Comparison of ENCODE assay signal across 8 cellular contexts in genomic region chr2:62307469-62308389, GRCh38.
A peak's percentile ranks its signal among the peaks of the same experiment; 100 is the strongest.
DNase-seq lines count a peak whose midpoint lies in the region; ATAC-seq and TF ChIP-seq lines count a peak whose summit lies in the region.

No MANE protein-coding gene starts in this region.

- DNase-seq in activated naive CD4-positive, alpha-beta T cell (lab: John Stamatoyannopoulos, UW), result no peak
- DNase-seq in activated T-helper 2 cell treated with anti-CD3 and anti-CD28 coated beads, Interferon-gamma antibody, Interleukin-2, Interleukin-4, amounts not matched to agents 10 μg/mL and 5 μg/mL and 100 μg/mL, durations not matched to agents 14 hours and 24 hours and 36 hours (ENCODE audit: low spot score), result no peak
- DNase-seq in upper lobe of right lung (no peak), NCI-H748 treated with DMSO at 0.1 percent for 48 hours (lab: John Stamatoyannopoulos, UW) (no peak)
- DNase-seq in effector CD4-positive, alpha-beta T cell, result no peak

- H3K27ac ChIP-seq in mesodermal cell (ENCODE audit: low read depth, low read length, severe bottlenecking) (peak overlapping the region; percentile 60), upper lobe of right lung (peak overlapping the region; percentile 65)

- H3K36me3 Mint-ChIP-seq in activated naive CD4-positive, alpha-beta T cell treated with anti-CD3 and anti-CD28 coated beads, Interleukin-2, amount 50 U/mL, for 24 hours, result no peaks in the 10 kb centered on the region
- H3K36me3 Mint-ChIP-seq in activated T-helper 2 cell treated with anti-CD3 and anti-CD28 coated beads, Interferon-gamma antibody, Interleukin-2, Interleukin-4, amounts not matched to agents 10 μg/mL and 5 μg/mL and 100 μg/mL, durations not matched to agents 14 hours and 24 hours and 36 hours (ENCODE audit: low read depth), result no peaks in the 10 kb centered on the region

- H3K4me3 Mint-ChIP-seq in activated naive CD4-positive, alpha-beta T cell treated with anti-CD3 and anti-CD28 coated beads, Interleukin-2, amount 50 U/mL, for 24 hours, result no peak overlapping the region
- H3K4me3 Mint-ChIP-seq in activated T-helper 2 cell treated with anti-CD3 and anti-CD28 coated beads, Interferon-gamma antibody, Interleukin-2, Interleukin-4, amounts not matched to agents 10 μg/mL and 5 μg/mL and 100 μg/mL, durations not matched to agents 14 hours and 24 hours and 36 hours (ENCODE audit: low read depth), result no peak overlapping the region

- WGBS in mesodermal cell (ENCODE audit: insufficient coverage in 2 of 2), 2 experiments, result 89 to 91% methylated on average over 12 to 13 of the region's 15 CpGs

- no peaks in the 10 kb centered on the region for H3K9me3 ChIP-seq in mesodermal cell (ENCODE audit: control insufficient read depth, low read length)
- H3K9me3 ChIP-seq in upper lobe of right lung, result no peaks in the 10 kb centered on the region

- H3K27me3 Mint-ChIP-seq in activated naive CD4-positive, alpha-beta T cell treated with anti-CD3 and anti-CD28 coated beads, Interleukin-2, amount 50 U/mL, for 24 hours, result no peaks in the 10 kb centered on the region
- H3K27me3 Mint-ChIP-seq in activated T-helper 2 cell treated with anti-CD3 and anti-CD28 coated beads, Interferon-gamma antibody, Interleukin-2, Interleukin-4, amounts not matched to agents 10 μg/mL and 5 μg/mL and 100 μg/mL, durations not matched to agents 14 hours and 24 hours and 36 hours (ENCODE audit: low read depth), result no peaks in the 10 kb centered on the region

- H3K4me3 ChIP-seq in mesodermal cell (ENCODE audit: extremely low read depth, insufficient read depth, low read length, poor library complexity, severe bottlenecking), result no peak overlapping the region
- no peak overlapping the region for H3K4me3 ChIP-seq in upper lobe of right lung

- H3K27ac Mint-ChIP-seq in activated naive CD4-positive, alpha-beta T cell treated with anti-CD3 and anti-CD28 coated beads, Interleukin-2, amount 50 U/mL, for 24 hours, result peak overlapping the region; percentile 30
- H3K27ac Mint-ChIP-seq in activated T-helper 2 cell treated with anti-CD3 and anti-CD28 coated beads, Interferon-gamma antibody, Interleukin-2, Interleukin-4, amounts not matched to agents 10 μg/mL and 5 μg/mL and 100 μg/mL, durations not matched to agents 14 hours and 24 hours and 36 hours, result peak overlapping the region; percentile 88

- intact Hi-C loops in activated T-helper 2 cell treated with anti-CD3 and anti-CD28 coated beads, Interferon-gamma antibody, Interleukin-2, Interleukin-4, amounts not matched to agents 10 μg/mL and 5 μg/mL and 100 μg/mL, durations not matched to agents 14 hours and 24 hours and 36 hours (cut with micrococcal nuclease), result loop anchor here (5.0 kb wide), 2 partner anchors 400 to 1280 kb away; partner anchors contain the start of genes EHBP1, MDH1 and WDPCP
- intact Hi-C loops in upper lobe of right lung (cut with DNase I), result no loop called here

- peaks cover 40% of the 10 kb centered on the region for H3K4me1 ChIP-seq in mesodermal cell (ENCODE audit: control insufficient read depth, insufficient read depth, low read length, poor library complexity, severe bottlenecking)
- H3K4me1 ChIP-seq in upper lobe of right lung, result peaks cover 47% of the 10 kb centered on the region

- H3K9me3 Mint-ChIP-seq in activated naive CD4-positive, alpha-beta T cell treated with anti-CD3 and anti-CD28 coated beads, Interleukin-2, amount 50 U/mL, for 24 hours, result no peaks in the 10 kb centered on the region
- H3K9me3 Mint-ChIP-seq in activated T-helper 2 cell treated with anti-CD3 and anti-CD28 coated beads, Interferon-gamma antibody, Interleukin-2, Interleukin-4, amounts not matched to agents 10 μg/mL and 5 μg/mL and 100 μg/mL, durations not matched to agents 14 hours and 24 hours and 36 hours, result no peaks in the 10 kb centered on the region

- no peak for TF ChIP-seq CTCF in upper lobe of right lung (IDR thresholded peaks at IDR 0.05)

- peak; percentile 33 for ATAC-seq in upper lobe of right lung
- ATAC-seq in GM19023 (IDR thresholded peaks at IDR 0.05; ENCODE audit: unreplicated experiment), result no peak

- H3K27me3 ChIP-seq in upper lobe of right lung, result no peaks in the 10 kb centered on the region

- H3K4me1 Mint-ChIP-seq in activated naive CD4-positive, alpha-beta T cell treated with anti-CD3 and anti-CD28 coated beads, Interleukin-2, amount 50 U/mL, for 24 hours, result peaks cover 65% of the 10 kb centered on the region
- H3K4me1 Mint-ChIP-seq in activated T-helper 2 cell treated with anti-CD3 and anti-CD28 coated beads, Interferon-gamma antibody, Interleukin-2, Interleukin-4, amounts not matched to agents 10 μg/mL and 5 μg/mL and 100 μg/mL, durations not matched to agents 14 hours and 24 hours and 36 hours (ENCODE audit: low read depth), result peaks cover 74% of the 10 kb centered on the region

- H3K36me3 ChIP-seq in mesodermal cell (ENCODE audit: control insufficient read depth, insufficient read depth, low read length) (no peaks in the 10 kb centered on the region), upper lobe of right lung (no peaks in the 10 kb centered on the region)
